ENCODE assay signal across 7 cellular contexts in the genomic region with DNA sequence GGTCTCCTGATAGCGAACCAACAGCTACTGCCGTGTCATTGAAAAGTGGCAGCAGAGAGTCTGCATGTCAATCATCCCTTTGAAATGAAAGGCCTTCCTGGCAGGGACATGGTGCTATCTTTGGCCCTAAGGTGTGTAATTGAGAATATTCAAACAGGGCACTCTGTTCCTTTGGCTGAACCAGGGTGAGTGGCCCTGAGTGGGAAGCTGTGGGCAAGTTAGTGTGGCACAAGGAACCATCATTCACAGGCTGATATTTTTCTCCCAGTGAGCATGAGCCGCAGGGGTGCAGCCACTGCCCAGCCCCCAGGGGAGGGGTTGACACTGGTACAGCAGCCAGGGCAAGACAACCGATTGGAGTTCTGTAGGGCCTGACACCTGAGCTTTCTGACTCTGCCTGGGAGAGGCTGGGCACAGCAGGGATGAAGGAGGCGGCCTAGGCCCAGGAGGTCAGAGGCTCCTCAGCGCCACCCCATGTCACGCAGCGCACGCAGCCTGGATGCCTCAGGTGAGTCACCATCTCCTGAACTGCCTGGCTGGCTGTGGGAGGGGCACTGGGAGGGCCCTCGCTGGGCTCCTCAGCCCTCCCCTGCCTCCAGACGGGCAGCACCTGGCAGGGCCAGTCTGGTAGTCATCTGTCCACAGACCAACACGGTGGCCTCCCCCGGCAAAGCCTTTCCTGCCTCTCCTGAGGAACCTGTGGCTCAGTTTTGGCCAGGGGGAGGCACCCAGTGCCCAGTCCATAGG. TPM values are rescaled to one million over a fixed set of nuclear protein-coding genes. Genes with fewer than 3 reads are reported as not detected.
DNase-seq lines count a peak whose midpoint lies in the region; ATAC-seq and TF ChIP-seq lines count a peak whose summit lies in the region.

No MANE protein-coding gene starts in this region.

- H3K9me3 ChIP-seq in PC-3 (ENCODE audit: low read length) (no peaks in the 10 kb centered on the region), left ventricle myocardium inferior (replicated peaks) (no peaks in the 10 kb centered on the region)

- H3K36me3 ChIP-seq in PC-3 (ENCODE audit: low read depth, low read length) (peaks cover 23% of the 10 kb centered on the region), left ventricle myocardium inferior (peaks cover 11% of the 10 kb centered on the region)

- DNase-seq in HK-2 (ENCODE audit: unreplicated experiment): peak; percentile 97
- peak; percentile 93 for DNase-seq in PC-3
- no peak for DNase-seq in left ventricle myocardium inferior
- DNase-seq in cortex of kidney (lab: John Stamatoyannopoulos, UW): no peak

- H3K4me3 ChIP-seq in PC-3 (ENCODE audit: low read length): no peak overlapping the region
- no peak overlapping the region for H3K4me3 ChIP-seq in left ventricle myocardium inferior
- no peak overlapping the region for H3K4me3 ChIP-seq in skin epidermis

- H3K79me2 ChIP-seq in PC-3 (ENCODE audit: low read length): peaks cover 75% of the 10 kb centered on the region

- no peak overlapping the region for H2AFZ ChIP-seq in PC-3 (ENCODE audit: low read length)

- CTCF ChIA-PET in PC-3 (lab: Charles Lee): no interaction called here

- BruUV-seq in PC-3 (replicated peaks; lab: Mats Ljungman, UMichigan): TSS peak; percentile 33

- peak overlapping the region; percentile 51 for H3K4me2 ChIP-seq in PC-3 (ENCODE audit: low read length)

- H3K27ac ChIP-seq in PC-3 (ENCODE audit: low read length) (peak overlapping the region; percentile 73), left ventricle myocardium inferior (replicated peaks) (peak overlapping the region; percentile 90), skin epidermis (peak overlapping the region in 16 of 21 experiments; percentile 1 to 76 (median 49))

- no peaks in the 10 kb centered on the region for H3K9me2 ChIP-seq in PC-3 (replicated peaks; ENCODE audit: low read length)

- ATAC-seq in PC-3: peak; percentile 91
- ATAC-seq in GM21723 (IDR thresholded peaks at IDR 0.05; ENCODE audit: unreplicated experiment): no peak
- ATAC-seq in GM18517 (IDR thresholded peaks at IDR 0.05; ENCODE audit: unreplicated experiment): no peak

- POLR2A ChIA-PET in PC-3 (lab: Charles Lee; ENCODE audit: unreplicated experiment): interaction anchor here (0.6 kb wide), 1 partner anchor 230 kb away, joined by 4 read pairs; no protein-coding TSS in a partner anchor

- intact Hi-C loops in PC-3 (cut with micrococcal nuclease): loop anchor here (1.0 kb wide), 1 partner anchor 41 kb away; no protein-coding TSS in a partner anchor
- intact Hi-C loops in left ventricle myocardium inferior (cut with micrococcal nuclease): no loop called here

- H3K9ac ChIP-seq in PC-3 (ENCODE audit: low read length): no peak overlapping the region; the same call in 1 of the 2 replicates

- TF ChIP-seq CTCF in PC-3 (conservative IDR thresholded peaks at IDR 0.05; ENCODE audit: low read depth, low read length) (peak; percentile 43), left ventricle myocardium inferior (IDR thresholded peaks at IDR 0.05; ENCODE audit: borderline replicate concordance) (no peak)

- H3F3A ChIP-seq in PC-3 (ENCODE audit: low read length, unreplicated experiment): no peaks in the 10 kb centered on the region

- no peaks in the 10 kb centered on the region for H3K27me3 ChIP-seq in PC-3 (ENCODE audit: low read length)
- no peaks in the 10 kb centered on the region for H3K27me3 ChIP-seq in left ventricle myocardium inferior (ENCODE audit: low read depth)

- peaks cover 51% of the 10 kb centered on the region for H3K4me1 ChIP-seq in PC-3 (ENCODE audit: insufficient read depth, low read length)
- H3K4me1 ChIP-seq in left ventricle myocardium inferior: peaks cover 65% of the 10 kb centered on the region

- H4K20me1 ChIP-seq in PC-3 (ENCODE audit: low read length): peaks cover 16% of the 10 kb centered on the region

RNA-seq across cellular contexts. Expression of gene QSOX1, which starts 13.2 kb away (rescaled TPM):
- total RNA-seq in PC-3 (2014; rRNA removed) (192 and 237 TPM in 2 replicates), left ventricle myocardium inferior (102 TPM)

Comparison
In these comparisons a context has a peak if more than half of its experiments do, and no peak if none do; other contexts are left out.
1. DNase-seq: peak in HK-2 (single experiment) and PC-3 (single experiment); none in left ventricle myocardium inferior (single experiment) and cortex of kidney (single experiment).
2. Peak in every context shown above with its lines, with median percentiles within 50 percentile points of each other: H3K27ac ChIP-seq.